In the genomic region with DNA sequence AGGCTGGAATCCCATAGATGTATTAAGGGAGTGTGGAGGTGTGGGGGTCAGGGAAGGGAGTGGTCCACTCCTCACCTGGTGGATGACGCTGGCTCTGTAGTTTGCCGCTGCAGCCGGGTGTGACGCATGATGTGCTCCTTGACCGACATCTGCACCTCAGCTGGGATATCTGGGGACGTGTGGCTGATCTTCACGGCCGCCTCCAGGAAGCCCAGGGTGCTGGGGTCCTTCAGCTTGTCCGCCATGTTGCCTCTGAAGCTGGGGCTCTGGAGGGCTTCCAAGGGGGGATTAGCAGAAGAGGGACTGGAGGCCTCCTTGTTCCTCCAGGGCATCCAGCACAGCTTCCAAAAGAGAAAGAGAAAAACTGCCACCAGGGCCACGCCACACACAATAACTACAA, we compare ENCODE assay signal across 30 cellular contexts. TPM values are rescaled to one million over a fixed set of nuclear protein-coding genes. Genes with fewer than 3 reads are reported as not detected.
"Had no signal": no experiment of that assay in that cellular context is flagged by ENCODE, and none has a peak within 500 bp of the region (broad histone marks: within the 10 kb centered on the region; RNA-seq: fewer than 3 reads in every experiment).

No MANE protein-coding gene starts in this region.

- H3K4me3 ChIP-seq: colonic mucosa, esophagus squamous epithelium, gastrocnemius medialis, heart right ventricle, left lung, lower lobe of right lung, mucosa of descending colon had no signal

- H3K36me3 ChIP-seq: colonic mucosa, esophagus squamous epithelium, gastrocnemius medialis, heart right ventricle, left lung, lower lobe of right lung had no signal

- H3K27me3 ChIP-seq: colonic mucosa, gastrocnemius medialis had no signal

- ATAC-seq: effector memory CD8-positive, alpha-beta T cell; esophagus mucosa; gastrocnemius medialis; heart right ventricle; left cardiac atrium; left lung; left ventricle myocardium superior; lower lobe of right lung; mucosa of descending colon had no signal

- H3K4me1 ChIP-seq: colonic mucosa, esophagus squamous epithelium, heart right ventricle, left lung, lower lobe of right lung had no signal

- H3K36me3 Mint-ChIP-seq: mesothelial cell of epicardium had no signal

- H3K9me3 ChIP-seq: colonic mucosa, esophagus squamous epithelium, gastrocnemius medialis, left lung, lower lobe of right lung, mucosa of descending colon had no signal

- DNase-seq: colonic mucosa; cortex of kidney; effector CD8-positive, alpha-beta T cell; effector memory CD8-positive, alpha-beta T cell; endodermal cell; erythroblast; esophagus squamous epithelium; foreskin fibroblast; foreskin melanocyte; gastrocnemius medialis; glutamatergic neuron; head of caudate nucleus; heart right ventricle; hippocampal formation; left cardiac atrium; left lung; left ventricle myocardium superior; lower lobe of right lung; mesenchymal stem cell; mucosa of descending colon had no signal

- H3K27ac Mint-ChIP-seq: dendritic cell treated with granulocyte-macrophage colony-stimulating factor and Interleukin-4, amounts not matched to agents 40 ng/mL and 50 ng/mL, for 4 days; effector memory CD8-positive, alpha-beta T cell; endodermal cell; mesothelial cell of epicardium had no signal

- H3K4me3 Mint-ChIP-seq: dendritic cell treated with granulocyte-macrophage colony-stimulating factor and Interleukin-4, amounts not matched to agents 40 ng/mL and 50 ng/mL, for 4 days; effector memory CD8-positive, alpha-beta T cell; endodermal cell; mesothelial cell of epicardium had no signal

- H3K9me3 Mint-ChIP-seq: dendritic cell treated with granulocyte-macrophage colony-stimulating factor and Interleukin-4, amounts not matched to agents 40 ng/mL and 50 ng/mL, for 4 days; effector memory CD8-positive, alpha-beta T cell; endodermal cell had no signal

- H3K27ac ChIP-seq: colonic mucosa, epithelial cell of prostate, esophagus squamous epithelium, gastrocnemius medialis, heart right ventricle, left lung, lower lobe of right lung had no signal

RNA-seq across cellular contexts. Expression of gene SYT6, which starts 14.1 kb away (rescaled TPM):
- total RNA-seq: dermis microvascular lymphatic vessel endothelial cell, esophagus mucosa, esophagus squamous epithelium, glomerular endothelial cell, kidney epithelial cell, left cardiac atrium, left lung, left ventricle myocardium superior, lower lobe of right lung, lung microvascular endothelial cell, mesenteric fat pad had no signal
- polyA plus RNA-seq: heart right ventricle, keratinocyte had no signal
